Comparison of ENCODE assay signal across 16 cellular contexts in genomic region chr17:36088559-36089376, GRCh38. TPM values are rescaled to one million over a fixed set of nuclear protein-coding genes. Genes with fewer than 3 reads are reported as not detected.
A peak's percentile ranks its signal among the peaks of the same experiment; 100 is the strongest.
DNase-seq lines count a peak whose midpoint lies in the region; ATAC-seq and TF ChIP-seq lines count a peak whose summit lies in the region.
"Had no signal": no experiment of that assay in that cellular context is flagged by ENCODE, and none has a peak within 500 bp of the region (broad histone marks: within the 10 kb centered on the region; RNA-seq: fewer than 3 reads in every experiment).

No MANE protein-coding gene starts in this region.

- DNase-seq in activated T-cell treated with anti-CD3 and anti-CD28 coated beads, Interleukin-2, amount 50 U/mL, for 4 hours: no peak
- DNase-seq in activated T-cell treated with anti-CD3 and anti-CD28 coated beads for 4 hours: no peak
- DNase-seq in activated naive CD8-positive, alpha-beta T cell treated with anti-CD3 and anti-CD28 coated beads for 36 hours: no peak
- peak in 1 of 2 donors; percentile 74 for DNase-seq in stimulated activated effector memory CD8-positive, alpha-beta T cell treated with anti-CD3 and anti-CD28 coated beads, Interleukin-12 subunit alpha, Interleukin-12 subunit beta, amount 100 ng/mL, for 72 hours (ENCODE audit: low spot score in 2 of 2)
- DNase-seq in NCI-H2196 treated with DMSO at 0.1 percent for 48 hours (lab: John Stamatoyannopoulos, UW; ENCODE audit: unreplicated experiment): no peak
- DNase-seq in chondrocyte (ENCODE audit: low spot score): no peak
- DNase-seq: activated gamma-delta T cell; body of pancreas; effector memory CD4-positive, alpha-beta T cell; foreskin fibroblast; HFFc6; mesenchymal stem cell; NCI-H187 treated with DMSO at 0.1 percent for 48 hours; NCI-H526 had no signal

- H3K36me3 Mint-ChIP-seq in activated T-cell treated with anti-CD3 and anti-CD28 coated beads, Interleukin-2, amount 50 U/mL, for 4 hours (ENCODE audit: insufficient read depth): peaks cover 4% of the 10 kb centered on the region
- peaks cover 11% of the 10 kb centered on the region for H3K36me3 Mint-ChIP-seq in activated naive CD8-positive, alpha-beta T cell treated with anti-CD3 and anti-CD28 coated beads for 36 hours
- peaks cover 91% of the 10 kb centered on the region for H3K36me3 Mint-ChIP-seq in stimulated activated effector memory CD8-positive, alpha-beta T cell treated with anti-CD3 and anti-CD28 coated beads, Interleukin-12 subunit alpha, Interleukin-12 subunit beta, amount 100 ng/mL, for 72 hours
- no peaks in the 10 kb centered on the region for H3K36me3 Mint-ChIP-seq in chondrocyte (ENCODE audit: low read depth)

- ATAC-seq in activated T-cell treated with anti-CD3 and anti-CD28 coated beads, Interleukin-2, amount 50 U/mL, for 4 hours: no peak
- ATAC-seq in stimulated activated effector memory CD8-positive, alpha-beta T cell treated with anti-CD3 and anti-CD28 coated beads, Interleukin-12 subunit alpha, Interleukin-12 subunit beta, amount 100 ng/mL, for 72 hours: peak; percentile 11
- ATAC-seq in HG02981 (IDR thresholded peaks at IDR 0.05; ENCODE audit: unreplicated experiment): no peak
- ATAC-seq: body of pancreas had no signal

- H3K27ac Mint-ChIP-seq in activated naive CD8-positive, alpha-beta T cell treated with anti-CD3 and anti-CD28 coated beads for 36 hours: peak overlapping the region; percentile 92
- H3K27ac Mint-ChIP-seq in stimulated activated effector memory CD8-positive, alpha-beta T cell treated with anti-CD3 and anti-CD28 coated beads, Interleukin-12 subunit alpha, Interleukin-12 subunit beta, amount 100 ng/mL, for 72 hours: peak overlapping the region; percentile 96
- no peak overlapping the region for H3K27ac Mint-ChIP-seq in chondrocyte (ENCODE audit: unreplicated experiment)
- H3K27ac Mint-ChIP-seq: HFFc6 had no signal

- TF ChIP-seq POLR2A in GM19099 (IDR thresholded peaks at IDR 0.05; ENCODE audit: extremely low read depth, insufficient read length, low read depth): peak; percentile 1

- peak overlapping the region; percentile 75 for H3K4me3 Mint-ChIP-seq in activated T-cell treated with anti-CD3 and anti-CD28 coated beads, Interleukin-2, amount 50 U/mL, for 4 hours
- peak overlapping the region; percentile 58 for H3K4me3 Mint-ChIP-seq in activated naive CD8-positive, alpha-beta T cell treated with anti-CD3 and anti-CD28 coated beads for 36 hours
- H3K4me3 Mint-ChIP-seq in stimulated activated effector memory CD8-positive, alpha-beta T cell treated with anti-CD3 and anti-CD28 coated beads, Interleukin-12 subunit alpha, Interleukin-12 subunit beta, amount 100 ng/mL, for 72 hours: peak overlapping the region; percentile 70
- no peak overlapping the region for H3K4me3 Mint-ChIP-seq in chondrocyte (ENCODE audit: unreplicated experiment)
- H3K4me3 Mint-ChIP-seq: HFFc6 had no signal

- no peaks in the 10 kb centered on the region for H3K9me3 Mint-ChIP-seq in activated T-cell treated with anti-CD3 and anti-CD28 coated beads, Interleukin-2, amount 50 U/mL, for 4 hours
- peaks cover 3% of the 10 kb centered on the region for H3K9me3 Mint-ChIP-seq in activated naive CD8-positive, alpha-beta T cell treated with anti-CD3 and anti-CD28 coated beads for 36 hours
- no peaks in the 10 kb centered on the region for H3K9me3 Mint-ChIP-seq in stimulated activated effector memory CD8-positive, alpha-beta T cell treated with anti-CD3 and anti-CD28 coated beads, Interleukin-12 subunit alpha, Interleukin-12 subunit beta, amount 100 ng/mL, for 72 hours
- no peaks in the 10 kb centered on the region for H3K9me3 Mint-ChIP-seq in chondrocyte (ENCODE audit: low read depth)

- H3K27me3 Mint-ChIP-seq in activated T-cell treated with anti-CD3 and anti-CD28 coated beads, Interleukin-2, amount 50 U/mL, for 4 hours (ENCODE audit: low read depth): peaks cover 6% of the 10 kb centered on the region
- H3K27me3 Mint-ChIP-seq in activated naive CD8-positive, alpha-beta T cell treated with anti-CD3 and anti-CD28 coated beads for 36 hours: peaks cover 5% of the 10 kb centered on the region
- peaks cover 33% of the 10 kb centered on the region for H3K27me3 Mint-ChIP-seq in chondrocyte (ENCODE audit: low read depth)

- H3K4me1 Mint-ChIP-seq in activated T-cell treated with anti-CD3 and anti-CD28 coated beads, Interleukin-2, amount 50 U/mL, for 4 hours (ENCODE audit: low read depth): peaks cover 59% of the 10 kb centered on the region
- peaks cover 63% of the 10 kb centered on the region for H3K4me1 Mint-ChIP-seq in activated naive CD8-positive, alpha-beta T cell treated with anti-CD3 and anti-CD28 coated beads for 36 hours
- H3K4me1 Mint-ChIP-seq in stimulated activated effector memory CD8-positive, alpha-beta T cell treated with anti-CD3 and anti-CD28 coated beads, Interleukin-12 subunit alpha, Interleukin-12 subunit beta, amount 100 ng/mL, for 72 hours: peaks cover 82% of the 10 kb centered on the region
- no peaks in the 10 kb centered on the region for H3K4me1 Mint-ChIP-seq in chondrocyte (ENCODE audit: low read depth)

- no peak for TF ChIP-seq CTCF in chondrocyte (IDR thresholded peaks at IDR 0.05)

RNA-seq across cellular contexts. Expression of gene CCL3, which starts 1.2 kb away (rescaled TPM):
- total RNA-seq in activated T-cell treated with anti-CD3 and anti-CD28 coated beads, Interleukin-2, amount 50 U/mL, for 4 hours: 1,000 to 10,000 TPM in 2 of 3 donors, 100 to 1,000 TPM in 1; 341 to 1,810 (median 1,594) TPM
- total RNA-seq in activated naive CD8-positive, alpha-beta T cell treated with anti-CD3 and anti-CD28 coated beads for 36 hours: 10 to 100 TPM; 51.5 to 52.7 TPM
- not detected in 3 replicates for total RNA-seq in chondrocyte
- total RNA-seq: body of pancreas, HFFc6 had no signal

RNA-seq across cellular contexts. Expression of gene CCL4, which starts 14.9 kb away (rescaled TPM):
- 1,000 to 10,000 TPM in 2 of 3 donors, 100 to 1,000 TPM in 1; 361 to 2,286 (median 1,809) TPM for total RNA-seq in activated T-cell treated with anti-CD3 and anti-CD28 coated beads, Interleukin-2, amount 50 U/mL, for 4 hours
- 10 to 100 TPM; 43.7 to 49.4 TPM for total RNA-seq in activated naive CD8-positive, alpha-beta T cell treated with anti-CD3 and anti-CD28 coated beads for 36 hours
- not detected in 3 replicates for total RNA-seq in chondrocyte
- total RNA-seq: body of pancreas, HFFc6 had no signal

RNA-seq across cellular contexts. Expression of gene CCL18, which starts 24.7 kb away (rescaled TPM):
- not detected for total RNA-seq in activated T-cell treated with anti-CD3 and anti-CD28 coated beads, Interleukin-2, amount 50 U/mL, for 4 hours
- not detected for total RNA-seq in activated naive CD8-positive, alpha-beta T cell treated with anti-CD3 and anti-CD28 coated beads for 36 hours
- not detected in 3 replicates for total RNA-seq in chondrocyte
- total RNA-seq: body of pancreas, HFFc6 had no signal

Comparison
In these comparisons a context has a peak if more than half of its experiments do, and no peak if none do; other contexts are left out.
1. RNA of gene CCL3, which starts 1.2 kb away (total RNA-seq): 341 to 1,810 TPM in activated T-cell treated with anti-CD3 and anti-CD28 coated beads, Interleukin-2, amount 50 U/mL, for 4 hours and 51.5 to 52.7 TPM in activated naive CD8-positive, alpha-beta T cell treated with anti-CD3 and anti-CD28 coated beads for 36 hours; not detected in chondrocyte; every median in the first group is over 10 times any median in the second.
2. RNA of gene CCL4, which starts 14.9 kb away (total RNA-seq): 361 to 2,286 TPM in activated T-cell treated with anti-CD3 and anti-CD28 coated beads, Interleukin-2, amount 50 U/mL, for 4 hours and 43.7 to 49.4 TPM in activated naive CD8-positive, alpha-beta T cell treated with anti-CD3 and anti-CD28 coated beads for 36 hours; not detected in chondrocyte; every median in the first group is over 10 times any median in the second.